In the genomic region with DNA sequence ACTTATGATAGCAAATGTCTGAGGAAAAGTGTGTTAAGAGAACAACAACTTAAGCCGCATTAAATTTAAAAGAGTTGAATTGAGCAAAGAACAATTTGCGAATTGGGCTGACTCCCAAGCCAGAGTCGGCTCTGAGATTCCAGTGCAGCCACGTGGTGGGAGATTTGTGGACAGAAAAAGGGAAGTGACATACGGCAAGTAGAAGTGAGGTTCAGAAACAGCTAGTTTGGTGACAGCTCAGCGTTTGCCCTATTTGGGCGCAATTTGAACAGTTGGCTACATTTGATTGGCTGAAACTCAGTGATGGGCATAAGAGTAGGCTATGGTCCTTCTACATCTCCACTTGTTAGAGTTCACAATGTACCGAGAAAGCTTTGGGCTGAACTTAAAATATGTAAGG, we compare ENCODE assay signal across 14 cellular contexts.
"Had no signal": no experiment of that assay in that cellular context is flagged by ENCODE, and none has a peak within 500 bp of the region (broad histone marks: within the 10 kb centered on the region; RNA-seq: fewer than 3 reads in every experiment).

No MANE protein-coding gene starts in this region.

- H3K9me3 ChIP-seq: colonic mucosa, esophagus squamous epithelium, psoas muscle, upper lobe of left lung had no signal

- H3K27ac ChIP-seq: colonic mucosa, esophagus squamous epithelium, psoas muscle, upper lobe of left lung had no signal

- H3K27ac Mint-ChIP-seq: activated CD8-positive, alpha-beta T cell treated with anti-CD3 and anti-CD28 coated beads, Interleukin-2, amount 10 ng/mL, durations not matched to agents 7 days and 5 days; activated naive CD4-positive, alpha-beta T cell treated with anti-CD3 and anti-CD28 coated beads for 36 hours; naive thymus-derived CD8-positive, alpha-beta T cell; T-helper 2 cell treated with Interferon-gamma antibody and Interleukin-4, amounts not matched to agents 5 μg/mL and 100 μg/mL, for 36 hours had no signal

- H3K27me3 ChIP-seq: colonic mucosa, esophagus squamous epithelium, upper lobe of left lung had no signal

- H3K27me3 Mint-ChIP-seq: naive thymus-derived CD8-positive, alpha-beta T cell had no signal

- H3K36me3 ChIP-seq: colonic mucosa, esophagus squamous epithelium, upper lobe of left lung had no signal

- H3K9me3 Mint-ChIP-seq: activated naive CD4-positive, alpha-beta T cell treated with anti-CD3 and anti-CD28 coated beads for 36 hours; T-helper 2 cell treated with Interferon-gamma antibody and Interleukin-4, amounts not matched to agents 5 μg/mL and 100 μg/mL, for 36 hours had no signal

- DNase-seq: activated CD4-positive, alpha-beta T cell treated with anti-CD3 and anti-CD28 coated beads for 4 hours; activated CD8-positive, alpha-beta memory T cell treated with anti-CD3 and anti-CD28 coated beads, Interleukin-2, amount 50 U/mL, for 48 hours; activated CD8-positive, alpha-beta T cell treated with anti-CD3 and anti-CD28 coated beads, Interleukin-2, amount 10 ng/mL, durations not matched to agents 7 days and 5 days; activated naive CD4-positive, alpha-beta T cell treated with anti-CD3 and anti-CD28 coated beads for 36 hours; colonic mucosa; esophagus squamous epithelium; foreskin fibroblast; naive thymus-derived CD8-positive, alpha-beta T cell; psoas muscle; stimulated activated CD4-positive, alpha-beta T cell treated with anti-CD3 and anti-CD28 coated beads, Interleukin-12 subunit alpha, Interleukin-12 subunit beta, amount 100 ng/mL, for 4 hours; stimulated activated naive CD4-positive, alpha-beta T cell treated with Interleukin-2 at 50 U/mL for 16 hours; upper lobe of left lung had no signal

- H3K4me1 ChIP-seq: colonic mucosa, esophagus squamous epithelium, psoas muscle, upper lobe of left lung had no signal

- H3K4me3 ChIP-seq: colonic mucosa, esophagus squamous epithelium, psoas muscle, upper lobe of left lung had no signal

- H3K4me3 Mint-ChIP-seq: activated CD8-positive, alpha-beta T cell treated with anti-CD3 and anti-CD28 coated beads, Interleukin-2, amount 10 ng/mL, durations not matched to agents 7 days and 5 days; activated naive CD4-positive, alpha-beta T cell treated with anti-CD3 and anti-CD28 coated beads for 36 hours; naive thymus-derived CD8-positive, alpha-beta T cell; T-helper 2 cell treated with Interferon-gamma antibody and Interleukin-4, amounts not matched to agents 5 μg/mL and 100 μg/mL, for 36 hours had no signal

- ATAC-seq: activated CD8-positive, alpha-beta T cell treated with anti-CD3 and anti-CD28 coated beads, Interleukin-2, amount 10 ng/mL, durations not matched to agents 7 days and 5 days; naive thymus-derived CD8-positive, alpha-beta T cell; psoas muscle; sciatic nerve had no signal
